ENCODE assay signal across 18 cellular contexts in the genomic region with DNA sequence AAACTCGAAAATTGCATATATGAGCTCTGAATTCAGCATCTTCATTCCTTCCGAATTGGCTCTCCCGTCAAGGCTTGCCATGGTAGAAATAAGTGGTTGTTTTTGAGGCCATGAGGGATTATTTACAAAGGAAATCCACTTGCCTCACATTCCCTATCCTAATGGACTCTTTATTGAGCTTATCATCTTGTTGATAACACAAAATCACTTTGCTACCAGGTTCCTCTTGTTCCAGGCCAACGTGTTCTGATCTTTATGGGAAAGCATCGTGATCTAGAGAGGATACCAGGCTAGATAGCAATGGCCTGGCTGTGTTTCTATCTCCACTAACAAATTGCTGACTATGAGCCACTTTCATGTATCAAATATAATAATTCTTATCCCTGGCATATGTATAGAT.
DNase-seq lines count a peak whose midpoint lies in the region; ATAC-seq and TF ChIP-seq lines count a peak whose summit lies in the region.
"Had no signal": no experiment of that assay in that cellular context is flagged by ENCODE, and none has a peak within 500 bp of the region (broad histone marks: within the 10 kb centered on the region; RNA-seq: fewer than 3 reads in every experiment).

No MANE protein-coding gene starts in this region.

- WGBS in mesendoderm (ENCODE audit: extremely low coverage, insufficient coverage, low lambda C conversion rate): no CpG with 5 or more reads among the region's 5 CpGs

- no peak overlapping the region for H4K5ac ChIP-seq in mesendoderm (ENCODE audit: low read length)

- H3K36me3 ChIP-seq in mesendoderm (ENCODE audit: control insufficient read depth, insufficient read depth, low read length): no peaks in the 10 kb centered on the region
- H3K36me3 ChIP-seq: BLaER1 treated with 17β-estradiol and CSF1 and Interleukin-3, amounts not matched to agents 10 nM and 100 nM had no signal

- H3K79me2 ChIP-seq in mesendoderm (ENCODE audit: control insufficient read depth, insufficient read depth, low read length): no peaks in the 10 kb centered on the region

- no peak overlapping the region for H3K9ac ChIP-seq in mesendoderm (ENCODE audit: low read length)
- H3K9ac ChIP-seq: BLaER1 treated with 17β-estradiol and CSF1 and Interleukin-3, amounts not matched to agents 10 nM and 100 nM had no signal

- H2AK5ac ChIP-seq in mesendoderm (ENCODE audit: low read length): no peak overlapping the region

- H3K79me1 ChIP-seq in mesendoderm (ENCODE audit: low read length): no peaks in the 10 kb centered on the region

- H2BK15ac ChIP-seq in mesendoderm (replicated peaks; ENCODE audit: low read depth): no peak overlapping the region

- POLR2A ChIA-PET in GM10248 (lab: Yijun Ruan, JAX): no interaction called here

- DNase-seq in NCI-H82 (lab: John Stamatoyannopoulos, UW) (peak; percentile 9), NCI-H82 treated with DMSO at 0.1 percent for 48 hours (lab: John Stamatoyannopoulos, UW; ENCODE audit: unreplicated experiment) (no peak), mesendoderm (peak; percentile 75), GM10248 (ENCODE audit: extremely low spot score) (no peak)
- no peak for DNase-seq in stimulated activated naive CD4-positive, alpha-beta T cell (lab: John Stamatoyannopoulos, UW)
- DNase-seq: AML-193; Caco-2; Calu3; CD4-positive, alpha-beta T cell; CD8-positive, alpha-beta T cell; DMS79 treated with DMSO at 0.1 percent for 48 hours; GF-D8 had no signal

- no peak for TF ChIP-seq CTCF in GM10248 (IDR thresholded peaks at IDR 0.05; ENCODE audit: control extremely low read depth, extremely low read depth, low read depth, missing control alignments)

- H3K27me3 ChIP-seq in mesendoderm (ENCODE audit: insufficient read depth, low read length, poor library complexity): no peaks in the 10 kb centered on the region
- H3K27me3 ChIP-seq: BLaER1 treated with 17β-estradiol and CSF1 and Interleukin-3, amounts not matched to agents 10 nM and 100 nM had no signal

- H3K18ac ChIP-seq in mesendoderm (ENCODE audit: low read length): no peak overlapping the region

- ATAC-seq in SK-N-SH treated with all-trans-retinoic acid at 6 μM for 48 hours: no peak
- ATAC-seq: A549; CD8-positive, alpha-beta T cell; GM12878 had no signal

- no peak overlapping the region for H2BK120ac ChIP-seq in mesendoderm (ENCODE audit: low read depth, low read length)

- H3K23ac ChIP-seq in mesendoderm (ENCODE audit: low read length): no peak overlapping the region

- H3K4me2 ChIP-seq in mesendoderm (ENCODE audit: low read length): no peak overlapping the region
- H3K4me2 ChIP-seq: A549; BLaER1 treated with 17β-estradiol and CSF1 and Interleukin-3, amounts not matched to agents 10 nM and 100 nM had no signal

- H4K8ac ChIP-seq in mesendoderm (ENCODE audit: low read depth, low read length): no peak overlapping the region

- H3K27ac ChIP-seq in mesendoderm (ENCODE audit: low read depth, low read length): no peak overlapping the region
- H3K27ac ChIP-seq: 22Rv1; A549; BLaER1 treated with 17β-estradiol and CSF1 and Interleukin-3, amounts not matched to agents 10 nM and 100 nM; C4-2B had no signal

- no peaks in the 10 kb centered on the region for H3K4me1 ChIP-seq in mesendoderm (ENCODE audit: control insufficient read depth, low read depth, low read length)
- H3K4me1 ChIP-seq: A549; BLaER1 treated with 17β-estradiol and CSF1 and Interleukin-3, amounts not matched to agents 10 nM and 100 nM; Caco-2 had no signal

- no peak overlapping the region for H3K4ac ChIP-seq in mesendoderm (ENCODE audit: low read depth, low read length)

- CTCF ChIA-PET in GM10248 (lab: Yijun Ruan, JAX): interaction anchor here (1.0 to 2.3 kb wide), 3 partner anchors 11 to 32 kb away, joined by 3 to 6 read pairs (median 3); no protein-coding TSS in a partner anchor

- no peak overlapping the region for H3K56ac ChIP-seq in mesendoderm (ENCODE audit: low read length)

- no peak overlapping the region for H3K4me3 ChIP-seq in mesendoderm (ENCODE audit: low read length)
- H3K4me3 ChIP-seq: A549; BLaER1 treated with 17β-estradiol and CSF1 and Interleukin-3, amounts not matched to agents 10 nM and 100 nM; GM12878 had no signal

- no peak overlapping the region for H2BK5ac ChIP-seq in mesendoderm (ENCODE audit: low read length)

TF ChIP-seq in SK-N-SH treated with all-trans-retinoic acid at 6 μM for 48 hours, 23 proteins besides CTCF, POLR2A, EP300 and RAD21:
- TF ChIP-seq CSDC2 (CRISPR knock-in tag; IDR thresholded peaks at IDR 0.05): no peak
- peak; percentile 44; the same call in 1 of the 2 replicates for TF ChIP-seq TCF4 (CRISPR knock-in tag; IDR thresholded peaks at IDR 0.05; ENCODE audit: borderline replicate concordance)
- TF ChIP-seq ZFP30 (CRISPR knock-in tag; IDR thresholded peaks at IDR 0.05): no peak
- TF ChIP-seq OSR1 (CRISPR knock-in tag; IDR thresholded peaks at IDR 0.05): no peak
- TF ChIP-seq, protein P1, sequence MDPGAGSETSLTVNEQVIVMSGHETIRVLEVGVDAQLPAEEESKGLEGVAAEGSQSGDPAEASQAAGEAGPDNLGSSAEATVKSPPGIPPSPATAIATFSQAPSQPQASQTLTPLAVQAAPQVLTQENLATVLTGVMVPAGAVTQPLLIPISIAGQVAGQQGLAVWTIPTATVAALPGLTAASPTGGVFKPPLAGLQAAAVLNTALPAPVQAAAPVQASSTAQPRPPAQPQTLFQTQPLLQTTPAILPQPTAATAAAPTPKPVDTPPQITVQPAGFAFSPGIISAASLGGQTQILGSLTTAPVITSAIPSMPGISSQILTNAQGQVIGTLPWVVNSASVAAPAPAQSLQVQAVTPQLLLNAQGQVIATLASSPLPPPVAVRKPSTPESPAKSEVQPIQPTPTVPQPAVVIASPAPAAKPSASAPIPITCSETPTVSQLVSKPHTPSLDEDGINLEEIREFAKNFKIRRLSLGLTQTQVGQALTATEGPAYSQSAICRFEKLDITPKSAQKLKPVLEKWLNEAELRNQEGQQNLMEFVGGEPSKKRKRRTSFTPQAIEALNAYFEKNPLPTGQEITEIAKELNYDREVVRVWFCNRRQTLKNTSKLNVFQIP (CRISPR knock-in tag; IDR thresholded peaks at IDR 0.05; ENCODE audit: borderline replicate concordance, low read depth): no peak
- no peak for TF ChIP-seq GLIS3 (CRISPR knock-in tag; IDR thresholded peaks at IDR 0.05)
- no peak for TF ChIP-seq ESRRG (CRISPR knock-in tag; IDR thresholded peaks at IDR 0.05)
- TF ChIP-seq ZNF70 (CRISPR knock-in tag; IDR thresholded peaks at IDR 0.05): no peak
- no peak for TF ChIP-seq BACH2 (CRISPR knock-in tag; IDR thresholded peaks at IDR 0.05; ENCODE audit: borderline replicate concordance)
- TF ChIP-seq, protein P2, sequence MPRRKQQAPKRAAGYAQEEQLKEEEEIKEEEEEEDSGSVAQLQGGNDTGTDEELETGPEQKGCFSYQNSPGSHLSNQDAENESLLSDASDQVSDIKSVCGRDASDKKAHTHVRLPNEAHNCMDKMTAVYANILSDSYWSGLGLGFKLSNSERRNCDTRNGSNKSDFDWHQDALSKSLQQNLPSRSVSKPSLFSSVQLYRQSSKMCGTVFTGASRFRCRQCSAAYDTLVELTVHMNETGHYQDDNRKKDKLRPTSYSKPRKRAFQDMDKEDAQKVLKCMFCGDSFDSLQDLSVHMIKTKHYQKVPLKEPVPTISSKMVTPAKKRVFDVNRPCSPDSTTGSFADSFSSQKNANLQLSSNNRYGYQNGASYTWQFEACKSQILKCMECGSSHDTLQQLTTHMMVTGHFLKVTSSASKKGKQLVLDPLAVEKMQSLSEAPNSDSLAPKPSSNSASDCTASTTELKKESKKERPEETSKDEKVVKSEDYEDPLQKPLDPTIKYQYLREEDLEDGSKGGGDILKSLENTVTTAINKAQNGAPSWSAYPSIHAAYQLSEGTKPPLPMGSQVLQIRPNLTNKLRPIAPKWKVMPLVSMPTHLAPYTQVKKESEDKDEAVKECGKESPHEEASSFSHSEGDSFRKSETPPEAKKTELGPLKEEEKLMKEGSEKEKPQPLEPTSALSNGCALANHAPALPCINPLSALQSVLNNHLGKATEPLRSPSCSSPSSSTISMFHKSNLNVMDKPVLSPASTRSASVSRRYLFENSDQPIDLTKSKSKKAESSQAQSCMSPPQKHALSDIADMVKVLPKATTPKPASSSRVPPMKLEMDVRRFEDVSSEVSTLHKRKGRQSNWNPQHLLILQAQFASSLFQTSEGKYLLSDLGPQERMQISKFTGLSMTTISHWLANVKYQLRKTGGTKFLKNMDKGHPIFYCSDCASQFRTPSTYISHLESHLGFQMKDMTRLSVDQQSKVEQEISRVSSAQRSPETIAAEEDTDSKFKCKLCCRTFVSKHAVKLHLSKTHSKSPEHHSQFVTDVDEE (CRISPR knock-in tag; IDR thresholded peaks at IDR 0.05): peak; percentile 67; the same call in 1 of the 2 replicates
- TF ChIP-seq ZNF565 (CRISPR knock-in tag; conservative IDR thresholded peaks at IDR 0.05; ENCODE audit: low read depth): no peak
- no peak for TF ChIP-seq PPARA (CRISPR knock-in tag; IDR thresholded peaks at IDR 0.05; ENCODE audit: borderline replicate concordance)
- no peak for TF ChIP-seq SNAI2 (CRISPR knock-in tag; IDR thresholded peaks at IDR 0.05)
- TF ChIP-seq TOX (CRISPR knock-in tag; IDR thresholded peaks at IDR 0.05; ENCODE audit: borderline replicate concordance): no peak
- TF ChIP-seq, protein P3, sequence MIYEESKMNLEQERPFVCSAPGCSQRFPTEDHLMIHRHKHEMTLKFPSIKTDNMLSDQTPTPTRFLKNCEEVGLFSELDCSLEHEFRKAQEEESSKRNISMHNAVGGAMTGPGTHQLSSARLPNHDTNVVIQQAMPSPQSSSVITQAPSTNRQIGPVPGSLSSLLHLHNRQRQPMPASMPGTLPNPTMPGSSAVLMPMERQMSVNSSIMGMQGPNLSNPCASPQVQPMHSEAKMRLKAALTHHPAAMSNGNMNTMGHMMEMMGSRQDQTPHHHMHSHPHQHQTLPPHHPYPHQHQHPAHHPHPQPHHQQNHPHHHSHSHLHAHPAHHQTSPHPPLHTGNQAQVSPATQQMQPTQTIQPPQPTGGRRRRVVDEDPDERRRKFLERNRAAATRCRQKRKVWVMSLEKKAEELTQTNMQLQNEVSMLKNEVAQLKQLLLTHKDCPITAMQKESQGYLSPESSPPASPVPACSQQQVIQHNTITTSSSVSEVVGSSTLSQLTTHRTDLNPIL (CRISPR knock-in tag; IDR thresholded peaks at IDR 0.05; ENCODE audit: low read depth): no peak

Comparison
In these comparisons a context has a peak if more than half of its experiments do, and no peak if none do; other contexts are left out.
1. DNase-seq: peak in NCI-H82 (single experiment) and mesendoderm (single experiment); none in NCI-H82 treated with DMSO at 0.1 percent for 48 hours (single experiment), stimulated activated naive CD4-positive, alpha-beta T cell (0 of 6) and GM10248 (single experiment).